Comparison of ENCODE assay signal across 9 cellular contexts in the genomic region with DNA sequence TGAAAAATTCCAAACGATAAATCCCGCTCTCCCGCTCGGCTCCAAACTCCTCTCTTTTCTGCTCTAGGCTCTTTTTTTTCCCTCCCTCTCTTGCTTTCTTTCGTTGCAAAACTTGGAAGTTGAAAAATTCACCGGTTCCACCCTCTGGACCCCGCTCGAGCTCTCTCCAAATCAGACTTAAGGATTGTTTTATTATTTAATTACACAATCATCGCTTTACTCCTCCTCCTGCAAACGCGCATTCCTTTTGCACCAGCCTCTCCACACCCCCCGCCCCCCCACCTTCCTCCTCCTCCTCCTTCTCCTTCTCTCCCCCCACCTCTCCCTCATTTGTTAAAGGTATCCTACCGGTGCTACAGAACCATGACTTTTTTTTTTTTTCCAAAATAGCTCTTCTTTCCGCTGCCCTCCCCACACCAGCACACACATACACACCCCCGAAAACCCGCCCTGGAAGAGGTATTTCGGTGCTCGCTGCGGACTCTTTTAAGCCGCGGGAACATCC. TPM values are rescaled to one million over a fixed set of nuclear protein-coding genes. Genes with fewer than 3 reads are reported as not detected.
DNase-seq lines count a peak whose midpoint lies in the region; ATAC-seq and TF ChIP-seq lines count a peak whose summit lies in the region.
"Had no signal": no experiment of that assay in that cellular context is flagged by ENCODE, and none has a peak within 500 bp of the region (broad histone marks: within the 10 kb centered on the region; RNA-seq: fewer than 3 reads in every experiment).

No MANE protein-coding gene starts in this region.

- H3K9ac ChIP-seq in neural cell (ENCODE audit: low read length) = peak overlapping the region; percentile 28

- peak; percentile 9 for DNase-seq in stimulated activated CD4-positive, alpha-beta T cell treated with anti-CD3 and anti-CD28 coated beads, Interleukin-15, amount 100 ng/mL, for 24 hours
- no peak for DNase-seq in stimulated activated CD4-positive, alpha-beta T cell treated with anti-CD3 and anti-CD28 coated beads, Interleukin-2, amount 100 ng/mL, for 48 hours
- DNase-seq in NCI-H2029 treated with DMSO at 0.1 percent for 48 hours (lab: John Stamatoyannopoulos, UW) (peak; percentile 55), foreskin fibroblast (peak; percentile 65 to 89), NOMO-1 treated with dmso at 0.1 percent for 144 hours (lab: John Stamatoyannopoulos, UW; ENCODE audit: unreplicated experiment) (no peak)
- DNase-seq in activated CD8-positive, alpha-beta T cell treated with anti-CD3 and anti-CD28 coated beads, Interleukin-2, amount 10 ng/mL, durations not matched to agents 7 days and 5 days = no peak
- DNase-seq in effector CD4-positive, alpha-beta T cell = no peak

- no peak overlapping the region for H2AFZ ChIP-seq in neural cell (ENCODE audit: low read depth, low read length)

- no peaks in the 10 kb centered on the region for H3K9me2 ChIP-seq in neural cell (ENCODE audit: insufficient read depth, low read length)

- peak overlapping the region; percentile 44 for H3K4me2 ChIP-seq in neural cell (ENCODE audit: low read length)

- peaks cover 77% of the 10 kb centered on the region for H3K27me3 ChIP-seq in neural cell (ENCODE audit: insufficient read depth, low read depth, low read length)

- POLR2A ChIA-PET in activated CD8-positive, alpha-beta T cell treated with anti-CD3 and anti-CD28 coated beads, Interleukin-2, amount 10 ng/mL, durations not matched to agents 7 days and 5 days (lab: Charles Lee) = no interaction called here

- no peak for TF ChIP-seq RAD21 in neural cell (conservative IDR thresholded peaks at IDR 0.05)

- no peaks in the 10 kb centered on the region for H3K9me3 Mint-ChIP-seq in activated CD8-positive, alpha-beta T cell treated with anti-CD3 and anti-CD28 coated beads, Interleukin-2, amount 10 ng/mL, durations not matched to agents 7 days and 5 days (ENCODE audit: insufficient read depth)

- H3F3A ChIP-seq in neural cell (ENCODE audit: insufficient read depth, low read length, poor library complexity, severe bottlenecking) = no peaks in the 10 kb centered on the region

- no peak overlapping the region for H3K27ac Mint-ChIP-seq in activated CD8-positive, alpha-beta T cell treated with anti-CD3 and anti-CD28 coated beads, Interleukin-2, amount 10 ng/mL, durations not matched to agents 7 days and 5 days

- peaks cover 9% of the 10 kb centered on the region for H3K36me3 Mint-ChIP-seq in activated CD8-positive, alpha-beta T cell treated with anti-CD3 and anti-CD28 coated beads, Interleukin-2, amount 10 ng/mL, durations not matched to agents 7 days and 5 days (ENCODE audit: low read depth)

- no peak for TF ChIP-seq EP300 in neural cell (conservative IDR thresholded peaks at IDR 0.05; ENCODE audit: poor library complexity, severe bottlenecking)

- H3K4me3 ChIP-seq in foreskin fibroblast (ENCODE audit: low read depth in 1 of 2, low read length in 2 of 2) (peak overlapping the region; percentile 57 to 71), neural cell (ENCODE audit: low read length) (peak overlapping the region; percentile 68)

- H4K20me1 ChIP-seq in neural cell (ENCODE audit: insufficient read depth) = no peaks in the 10 kb centered on the region

- peaks cover 56% of the 10 kb centered on the region for H3K27me3 Mint-ChIP-seq in activated CD8-positive, alpha-beta T cell treated with anti-CD3 and anti-CD28 coated beads, Interleukin-2, amount 10 ng/mL, durations not matched to agents 7 days and 5 days (ENCODE audit: low read depth)

- H3K27ac ChIP-seq in neural cell (ENCODE audit: low read length) = no peak overlapping the region
- H3K27ac ChIP-seq: neutrophil had no signal

- CTCF ChIA-PET in activated CD8-positive, alpha-beta T cell treated with anti-CD3 and anti-CD28 coated beads, Interleukin-2, amount 10 ng/mL, durations not matched to agents 7 days and 5 days (lab: Charles Lee) = interaction anchor here (0.8 kb wide), 1 partner anchor 39 kb away, joined by 3 read pairs; no protein-coding TSS in a partner anchor

- H3K79me2 ChIP-seq in neural cell (replicated peaks; ENCODE audit: insufficient read depth, low read length) = peaks cover 5% of the 10 kb centered on the region

- TF ChIP-seq CTCF in foreskin fibroblast (IDR thresholded peaks at IDR 0.05; ENCODE audit: low read depth, low read length) (no peak), neural cell (IDR thresholded peaks at IDR 0.05; ENCODE audit: poor library complexity, severe bottlenecking) (no peak)

- no peaks in the 10 kb centered on the region for H3K9me3 ChIP-seq in neural cell (ENCODE audit: low read length)
- H3K9me3 ChIP-seq: neutrophil had no signal

- ATAC-seq in activated CD8-positive, alpha-beta T cell treated with anti-CD3 and anti-CD28 coated beads, Interleukin-2, amount 10 ng/mL, durations not matched to agents 7 days and 5 days = no peak

- H3K36me3 ChIP-seq in neural cell (ENCODE audit: insufficient read depth, low read length) = no peaks in the 10 kb centered on the region
- H3K36me3 ChIP-seq: neutrophil had no signal

- peaks cover 16% of the 10 kb centered on the region for H3K4me1 Mint-ChIP-seq in activated CD8-positive, alpha-beta T cell treated with anti-CD3 and anti-CD28 coated beads, Interleukin-2, amount 10 ng/mL, durations not matched to agents 7 days and 5 days (ENCODE audit: low read depth)

- H3K4me3 Mint-ChIP-seq in activated CD8-positive, alpha-beta T cell treated with anti-CD3 and anti-CD28 coated beads, Interleukin-2, amount 10 ng/mL, durations not matched to agents 7 days and 5 days = peak overlapping the region; percentile 70

TF ChIP-seq in neural cell, 6 proteins besides CTCF, POLR2A, EP300 and RAD21:
- TF ChIP-seq TAF1 (IDR thresholded peaks at IDR 0.05; ENCODE audit: low read depth) = no peak
- TF ChIP-seq, protein P1, sequence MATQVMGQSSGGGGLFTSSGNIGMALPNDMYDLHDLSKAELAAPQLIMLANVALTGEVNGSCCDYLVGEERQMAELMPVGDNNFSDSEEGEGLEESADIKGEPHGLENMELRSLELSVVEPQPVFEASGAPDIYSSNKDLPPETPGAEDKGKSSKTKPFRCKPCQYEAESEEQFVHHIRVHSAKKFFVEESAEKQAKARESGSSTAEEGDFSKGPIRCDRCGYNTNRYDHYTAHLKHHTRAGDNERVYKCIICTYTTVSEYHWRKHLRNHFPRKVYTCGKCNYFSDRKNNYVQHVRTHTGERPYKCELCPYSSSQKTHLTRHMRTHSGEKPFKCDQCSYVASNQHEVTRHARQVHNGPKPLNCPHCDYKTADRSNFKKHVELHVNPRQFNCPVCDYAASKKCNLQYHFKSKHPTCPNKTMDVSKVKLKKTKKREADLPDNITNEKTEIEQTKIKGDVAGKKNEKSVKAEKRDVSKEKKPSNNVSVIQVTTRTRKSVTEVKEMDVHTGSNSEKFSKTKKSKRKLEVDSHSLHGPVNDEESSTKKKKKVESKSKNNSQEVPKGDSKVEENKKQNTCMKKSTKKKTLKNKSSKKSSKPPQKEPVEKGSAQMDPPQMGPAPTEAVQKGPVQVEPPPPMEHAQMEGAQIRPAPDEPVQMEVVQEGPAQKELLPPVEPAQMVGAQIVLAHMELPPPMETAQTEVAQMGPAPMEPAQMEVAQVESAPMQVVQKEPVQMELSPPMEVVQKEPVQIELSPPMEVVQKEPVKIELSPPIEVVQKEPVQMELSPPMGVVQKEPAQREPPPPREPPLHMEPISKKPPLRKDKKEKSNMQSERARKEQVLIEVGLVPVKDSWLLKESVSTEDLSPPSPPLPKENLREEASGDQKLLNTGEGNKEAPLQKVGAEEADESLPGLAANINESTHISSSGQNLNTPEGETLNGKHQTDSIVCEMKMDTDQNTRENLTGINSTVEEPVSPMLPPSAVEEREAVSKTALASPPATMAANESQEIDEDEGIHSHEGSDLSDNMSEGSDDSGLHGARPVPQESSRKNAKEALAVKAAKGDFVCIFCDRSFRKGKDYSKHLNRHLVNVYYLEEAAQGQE (IDR thresholded peaks at IDR 0.05; ENCODE audit: borderline replicate concordance) = no peak
- TF ChIP-seq POLR2AphosphoS5 (IDR thresholded peaks at IDR 0.05) = no peak
- TF ChIP-seq EZH2 (IDR thresholded peaks at IDR 0.05; ENCODE audit: borderline replicate concordance, insufficient read depth, low read length, poor library complexity, severe bottlenecking) = peak; percentile 60

RNA-seq across cellular contexts. Expression of a gene that starts 0.5 kb away (rescaled TPM):
- not detected for total RNA-seq in activated CD8-positive, alpha-beta T cell treated with anti-CD3 and anti-CD28 coated beads, Interleukin-2, amount 10 ng/mL, durations not matched to agents 7 days and 5 days
- polyA plus RNA-seq in neural cell = 0.18 and 0.73 TPM in 2 replicates
- polyA minus RNA-seq in neural cell = 1.9 and 2.2 TPM in 2 replicates

Comparison
In these comparisons a context has a peak if more than half of its experiments do, and no peak if none do; other contexts are left out.
1. DNase-seq: peak in stimulated activated CD4-positive, alpha-beta T cell treated with anti-CD3 and anti-CD28 coated beads, Interleukin-15, amount 100 ng/mL, for 24 hours (single experiment), NCI-H2029 treated with DMSO at 0.1 percent for 48 hours (single experiment) and foreskin fibroblast (2 of 2); none in stimulated activated CD4-positive, alpha-beta T cell treated with anti-CD3 and anti-CD28 coated beads, Interleukin-2, amount 100 ng/mL, for 48 hours (0 of 2), activated CD8-positive, alpha-beta T cell treated with anti-CD3 and anti-CD28 coated beads, Interleukin-2, amount 10 ng/mL, durations not matched to agents 7 days and 5 days (single experiment), effector CD4-positive, alpha-beta T cell (single experiment) and NOMO-1 treated with dmso at 0.1 percent for 144 hours (single experiment).